12 cellular contexts compared by ENCODE assay signal in the genomic region with DNA sequence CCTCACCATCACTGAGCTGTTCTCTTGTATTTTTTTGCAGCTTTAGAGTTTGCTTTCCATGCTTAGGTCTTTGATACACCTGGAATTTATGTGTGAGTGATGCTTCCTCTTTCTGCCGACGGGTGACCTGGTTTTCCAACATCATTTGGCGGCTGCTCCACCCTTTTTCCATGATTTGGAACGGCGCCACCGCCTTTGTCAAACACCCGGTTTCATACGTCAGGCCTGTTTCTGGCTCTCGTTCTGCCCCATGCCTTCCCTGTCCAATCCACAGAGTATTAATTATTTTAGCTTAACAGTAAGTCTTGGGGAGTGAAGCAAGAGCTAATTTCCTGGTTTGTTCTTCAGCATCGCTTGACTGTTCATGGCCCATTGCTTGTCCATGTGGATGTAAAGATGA.
DNase-seq lines count a peak whose midpoint lies in the region; ATAC-seq and TF ChIP-seq lines count a peak whose summit lies in the region.
"Had no signal": no experiment of that assay in that cellular context is flagged by ENCODE, and none has a peak within 500 bp of the region (broad histone marks: within the 10 kb centered on the region; RNA-seq: fewer than 3 reads in every experiment).

No MANE protein-coding gene starts in this region.

- no peak for ATAC-seq in GM18498 (IDR thresholded peaks at IDR 0.05; ENCODE audit: unreplicated experiment)
- ATAC-seq: A549 had no signal

- DNase-seq in NCI-H748 (lab: John Stamatoyannopoulos, UW; ENCODE audit: unreplicated experiment) (peak; percentile 43), NCI-H748 treated with DMSO at 0.1 percent for 48 hours (lab: John Stamatoyannopoulos, UW) (no peak), NCI-H2029 treated with DMSO at 0.1 percent for 48 hours (lab: John Stamatoyannopoulos, UW) (peak; percentile 4), cerebellar cortex (ENCODE audit: low spot score) (peak; percentile 71), GM10266 (ENCODE audit: extremely low spot score) (no peak)
- no peak for DNase-seq in activated CD8-positive, alpha-beta memory T cell treated with anti-CD3 and anti-CD28 coated beads for 24 hours
- DNase-seq: AML-193; Caco-2; CD4-positive, alpha-beta T cell; GDM1 had no signal

- TF ChIP-seq CTCF in GM10266 (IDR thresholded peaks at IDR 0.05; ENCODE audit: control insufficient read depth, insufficient read depth, low read depth, missing control alignments) = no peak

Comparison
In these comparisons a context has a peak if more than half of its experiments do, and no peak if none do; other contexts are left out.
1. DNase-seq: peak in NCI-H748 (single experiment), NCI-H2029 treated with DMSO at 0.1 percent for 48 hours (single experiment) and cerebellar cortex (single experiment); none in NCI-H748 treated with DMSO at 0.1 percent for 48 hours (single experiment), GM10266 (single experiment) and activated CD8-positive, alpha-beta memory T cell treated with anti-CD3 and anti-CD28 coated beads for 24 hours (single experiment).